Comparison of ENCODE assay signal across 12 cellular contexts in genomic region chr7:104862719-104863118, GRCh38.
A peak's percentile ranks its signal among the peaks of the same experiment; 100 is the strongest.
DNase-seq lines count a peak whose midpoint lies in the region; ATAC-seq, FAIRE-seq and TF ChIP-seq lines count a peak whose summit lies in the region.
"Had no signal": no experiment of that assay in that cellular context is flagged by ENCODE, and none has a peak within 500 bp of the region (broad histone marks: within the 10 kb centered on the region; RNA-seq: fewer than 3 reads in every experiment).

No MANE protein-coding gene starts in this region.

- no peaks in the 10 kb centered on the region for H4K20me1 ChIP-seq in hepatocyte (ENCODE audit: insufficient read depth, poor library complexity, severe bottlenecking)

- 38% methylated on average over 7 of the region's 7 CpGs for WGBS in hepatocyte (ENCODE audit: low lambda C conversion rate, missing lambda C conversion rate)
- WGBS in body of pancreas, 2 donors, result 88 to 89% methylated on average over 7 of the region's 7 CpGs

- H3K4me1 ChIP-seq in HEK293 (ENCODE audit: control insufficient read depth, insufficient read depth, low read length) (no peaks in the 10 kb centered on the region), hepatocyte (ENCODE audit: insufficient read depth) (no peaks in the 10 kb centered on the region), body of pancreas (no peaks in the 10 kb centered on the region)
- H3K4me1 ChIP-seq: prostate gland had no signal

- ATAC-seq in body of pancreas, result no peak
- ATAC-seq in activated CD8-positive, alpha-beta T cell treated with anti-CD3 and anti-CD28 coated beads, Interleukin-2, amount 10 ng/mL, durations not matched to agents 7 days and 5 days, result no peak

- no peaks in the 10 kb centered on the region for H3K9me3 Mint-ChIP-seq in activated CD8-positive, alpha-beta T cell treated with anti-CD3 and anti-CD28 coated beads, Interleukin-2, amount 10 ng/mL, durations not matched to agents 7 days and 5 days (ENCODE audit: insufficient read depth)

- no peak overlapping the region for H2AFZ ChIP-seq in hepatocyte

- no peak overlapping the region for H3K4me3 ChIP-seq in HEK293 (ENCODE audit: low read depth, low read length)
- no peak overlapping the region for H3K4me3 ChIP-seq in hepatocyte
- no peak overlapping the region for H3K4me3 ChIP-seq in body of pancreas
- H3K4me3 ChIP-seq: prostate gland, SK-N-MC had no signal

- H3K27me3 Mint-ChIP-seq in activated CD8-positive, alpha-beta T cell treated with anti-CD3 and anti-CD28 coated beads, Interleukin-2, amount 10 ng/mL, durations not matched to agents 7 days and 5 days (ENCODE audit: low read depth), result peaks cover 10% of the 10 kb centered on the region
- H3K27me3 Mint-ChIP-seq: dendritic cell treated with granulocyte-macrophage colony-stimulating factor and Interleukin-4, amounts not matched to agents 40 ng/mL and 50 ng/mL, for 4 days had no signal

- DNase-seq in COLO668 (lab: John Stamatoyannopoulos, UW; ENCODE audit: unreplicated experiment), result peak; percentile 13
- peak; percentile 33 for DNase-seq in RPMI8226
- peak; percentile 34 for DNase-seq in hepatocyte (ENCODE audit: low spot score)
- no peak for DNase-seq in body of pancreas
- no peak for DNase-seq in activated CD8-positive, alpha-beta T cell treated with anti-CD3 and anti-CD28 coated beads, Interleukin-2, amount 10 ng/mL, durations not matched to agents 7 days and 5 days
- DNase-seq in GM12892 (ENCODE audit: insufficient read length), result no peak
- no peak for DNase-seq in activated CD8-positive, alpha-beta memory T cell treated with anti-CD3 and anti-CD28 coated beads, Interleukin-2, amount 50 U/mL, for 48 hours

- no peaks in the 10 kb centered on the region for H3K36me3 ChIP-seq in HEK293 (ENCODE audit: control insufficient read depth in 2 of 2, insufficient read depth in 1 of 2, low read length in 2 of 2)
- H3K36me3 ChIP-seq in hepatocyte (replicated peaks; ENCODE audit: insufficient read depth, low read depth), result no peaks in the 10 kb centered on the region
- no peaks in the 10 kb centered on the region for H3K36me3 ChIP-seq in body of pancreas (replicated peaks in 1 of 2; ENCODE audit: insufficient read depth in 1 of 2, low read depth in 2 of 2)
- H3K36me3 ChIP-seq: prostate gland had no signal

- CTCF ChIA-PET in HEK293 (lab: Yijun Ruan, JAX), result interaction anchor here (0.8 to 5.4 kb wide), 9 partner anchors 9 to 630 kb away, joined by 3 to 36 read pairs (median 5); no protein-coding TSS in a partner anchor
- CTCF ChIA-PET in activated CD8-positive, alpha-beta T cell treated with anti-CD3 and anti-CD28 coated beads, Interleukin-2, amount 10 ng/mL, durations not matched to agents 7 days and 5 days (lab: Charles Lee), result interaction anchor here (3.7 to 4.3 kb wide), 2 partner anchors 14 to 20 kb away, joined by 22 read pairs; no protein-coding TSS in a partner anchor

- no peak overlapping the region for H3K27ac Mint-ChIP-seq in activated CD8-positive, alpha-beta T cell treated with anti-CD3 and anti-CD28 coated beads, Interleukin-2, amount 10 ng/mL, durations not matched to agents 7 days and 5 days
- H3K27ac Mint-ChIP-seq: dendritic cell treated with granulocyte-macrophage colony-stimulating factor and Interleukin-4, amounts not matched to agents 40 ng/mL and 50 ng/mL, for 4 days had no signal

- H3K9me3 ChIP-seq in HEK293 (ENCODE audit: control insufficient read depth, insufficient read depth, low read depth, low read length) (no peaks in the 10 kb centered on the region), hepatocyte (ENCODE audit: low read depth) (no peaks in the 10 kb centered on the region), body of pancreas (no peaks in the 10 kb centered on the region)
- H3K9me3 ChIP-seq: prostate gland had no signal

- intact Hi-C loops in body of pancreas (cut with DNase I), result no loop called here

- H3K27me3 ChIP-seq in hepatocyte (peaks cover 17% of the 10 kb centered on the region), body of pancreas (no peaks in the 10 kb centered on the region)

- TF ChIP-seq CTCF in HEK293 (tag by site-specific recombination; IDR thresholded peaks at IDR 0.05) (peak; percentile 64), hepatocyte (IDR thresholded peaks at IDR 0.05; ENCODE audit: poor library complexity) (peak; percentile 29), body of pancreas (IDR thresholded peaks at IDR 0.05) (no peak)

- H3K36me3 Mint-ChIP-seq in activated CD8-positive, alpha-beta T cell treated with anti-CD3 and anti-CD28 coated beads, Interleukin-2, amount 10 ng/mL, durations not matched to agents 7 days and 5 days (ENCODE audit: low read depth), result no peaks in the 10 kb centered on the region

- no peak overlapping the region for H3K4me2 ChIP-seq in hepatocyte

- H3K79me2 ChIP-seq in hepatocyte, result no peaks in the 10 kb centered on the region

- FAIRE-seq in GM12892 (lab: Jason Lieb, UNC), result no peak
- FAIRE-seq: islet of Langerhans had no signal

- POLR2A ChIA-PET in HEK293 (lab: Yijun Ruan, JAX), result no interaction called here
- POLR2A ChIA-PET in activated CD8-positive, alpha-beta T cell treated with anti-CD3 and anti-CD28 coated beads, Interleukin-2, amount 10 ng/mL, durations not matched to agents 7 days and 5 days (lab: Charles Lee), result no interaction called here

- H3K4me3 Mint-ChIP-seq in activated CD8-positive, alpha-beta T cell treated with anti-CD3 and anti-CD28 coated beads, Interleukin-2, amount 10 ng/mL, durations not matched to agents 7 days and 5 days, result no peak overlapping the region
- H3K4me3 Mint-ChIP-seq: dendritic cell treated with granulocyte-macrophage colony-stimulating factor and Interleukin-4, amounts not matched to agents 40 ng/mL and 50 ng/mL, for 4 days had no signal

- H3K9me2 ChIP-seq in hepatocyte (replicated peaks; ENCODE audit: insufficient read depth), result no peaks in the 10 kb centered on the region

- TF ChIP-seq POLR2A in body of pancreas (IDR thresholded peaks at IDR 0.05) (no peak), GM12892 (IDR thresholded peaks at IDR 0.05; ENCODE audit: low read depth, low read length) (no peak)

- H3K27ac ChIP-seq in HEK293 (ENCODE audit: extremely low read depth, low read depth, low read length) (no peak overlapping the region), hepatocyte (no peak overlapping the region), body of pancreas (no peak overlapping the region)
- H3K27ac ChIP-seq: prostate gland, SK-N-MC had no signal

- peaks cover 10% of the 10 kb centered on the region for H3K4me1 Mint-ChIP-seq in activated CD8-positive, alpha-beta T cell treated with anti-CD3 and anti-CD28 coated beads, Interleukin-2, amount 10 ng/mL, durations not matched to agents 7 days and 5 days (ENCODE audit: low read depth)

TF ChIP-seq in HEK293, 187 proteins besides CTCF, POLR2A, EP300 and RAD21:
- TF ChIP-seq SETDB1 (IDR thresholded peaks at IDR 0.05; ENCODE audit: insufficient read length, low read length) (no peak), ZNF341 (tag by site-specific recombination; IDR thresholded peaks at IDR 0.05; ENCODE audit: low read depth) (no peak), GLI4 (tag by site-specific recombination; IDR thresholded peaks at IDR 0.05) (no peak), ZNF596 (tag by site-specific recombination; IDR thresholded peaks at IDR 0.05) (no peak), SP2 (tag by site-specific recombination; IDR thresholded peaks at IDR 0.05) (no peak), ZNF169 (tag by site-specific recombination; IDR thresholded peaks at IDR 0.05) (no peak), ZNF350 (tag by site-specific recombination; IDR thresholded peaks at IDR 0.05) (no peak), PRDM1 (tag by site-specific recombination; IDR thresholded peaks at IDR 0.05) (no peak), ZNF391 (tag by site-specific recombination; IDR thresholded peaks at IDR 0.05; ENCODE audit: borderline replicate concordance, low read depth) (no peak)

Comparison
In these comparisons a context has a peak if more than half of its experiments do, and no peak if none do; other contexts are left out.
1. DNase-seq: peak in COLO668 (single experiment), RPMI8226 (single experiment) and hepatocyte (single experiment); none in body of pancreas (0 of 4), activated CD8-positive, alpha-beta T cell treated with anti-CD3 and anti-CD28 coated beads, Interleukin-2, amount 10 ng/mL, durations not matched to agents 7 days and 5 days (single experiment), GM12892 (single experiment) and activated CD8-positive, alpha-beta memory T cell treated with anti-CD3 and anti-CD28 coated beads, Interleukin-2, amount 50 U/mL, for 48 hours (single experiment).
2. CTCF ChIP-seq: peak in HEK293 (single experiment) and hepatocyte (single experiment); none in body of pancreas (0 of 7).